In the genomic region with DNA sequence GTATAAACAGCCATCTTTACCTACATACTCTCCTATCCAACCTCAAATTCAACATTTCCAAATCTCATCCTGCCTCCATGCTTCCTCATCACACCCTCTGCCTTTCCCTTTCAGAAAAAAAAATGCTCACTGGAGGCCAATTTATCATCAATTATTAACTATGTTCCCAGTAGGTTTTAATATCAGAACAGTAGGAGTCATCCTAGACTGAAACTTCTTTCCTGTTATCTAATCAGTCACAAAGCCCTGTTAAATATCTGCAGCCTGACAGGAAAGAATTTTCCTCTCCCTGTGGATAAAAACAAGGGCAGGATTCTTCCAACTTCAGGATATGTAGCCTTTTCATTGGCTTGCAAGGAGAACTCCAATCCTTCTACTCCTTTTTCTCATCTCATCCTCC, we compare ENCODE assay signal across 1 cellular context.
TF ChIP-seq lines count a peak whose summit lies in the region.

No MANE protein-coding gene starts in this region.

TF ChIP-seq in SK-N-SH, 30 proteins besides CTCF, POLR2A, EP300 and RAD21 (continued from another document):
- TF ChIP-seq, protein P1, sequence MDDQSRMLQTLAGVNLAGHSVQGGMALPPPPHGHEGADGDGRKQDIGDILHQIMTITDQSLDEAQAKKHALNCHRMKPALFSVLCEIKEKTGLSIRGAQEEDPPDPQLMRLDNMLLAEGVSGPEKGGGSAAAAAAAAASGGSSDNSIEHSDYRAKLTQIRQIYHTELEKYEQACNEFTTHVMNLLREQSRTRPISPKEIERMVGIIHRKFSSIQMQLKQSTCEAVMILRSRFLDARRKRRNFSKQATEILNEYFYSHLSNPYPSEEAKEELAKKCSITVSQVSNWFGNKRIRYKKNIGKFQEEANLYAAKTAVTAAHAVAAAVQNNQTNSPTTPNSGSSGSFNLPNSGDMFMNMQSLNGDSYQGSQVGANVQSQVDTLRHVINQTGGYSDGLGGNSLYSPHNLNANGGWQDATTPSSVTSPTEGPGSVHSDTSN (IDR thresholded peaks at IDR 0.05) = peak; percentile 72
- TF ChIP-seq POLR2AphosphoS5 (IDR thresholded peaks at IDR 0.05; ENCODE audit: low read depth, low read length) (peak; percentile 38; the same call in 1 of the 2 replicates), YY1 (IDR thresholded peaks at IDR 0.05; ENCODE audit: low read depth) (no peak), RCOR1 (IDR thresholded peaks at IDR 0.05; ENCODE audit: low read length) (no peak), JUND (IDR thresholded peaks at IDR 0.05) (peak; percentile 38; the same call in 1 of the 2 replicates), GATA2 (CRISPR knock-in tag; IDR thresholded peaks at IDR 0.05) (no peak), SIN3A (IDR thresholded peaks at IDR 0.05; ENCODE audit: borderline replicate concordance, low read depth, low read length) (no peak), TEAD4 (IDR thresholded peaks at IDR 0.05; ENCODE audit: borderline replicate concordance, insufficient read depth) (no peak), TCF12 (IDR thresholded peaks at IDR 0.05) (peak; percentile 87), RFX5 (IDR thresholded peaks at IDR 0.05; ENCODE audit: low read length) (no peak), FOXM1 (IDR thresholded peaks at IDR 0.05; ENCODE audit: low read depth) (no peak), FOSL2 (IDR thresholded peaks at IDR 0.05; ENCODE audit: borderline replicate concordance, low read depth) (0 out of 2 replicates have a peak, but pooled peaks have one; percentile 7), MXI1 (IDR thresholded peaks at IDR 0.05; ENCODE audit: low read depth, low read length) (no peak)
- TF ChIP-seq, protein P2, sequence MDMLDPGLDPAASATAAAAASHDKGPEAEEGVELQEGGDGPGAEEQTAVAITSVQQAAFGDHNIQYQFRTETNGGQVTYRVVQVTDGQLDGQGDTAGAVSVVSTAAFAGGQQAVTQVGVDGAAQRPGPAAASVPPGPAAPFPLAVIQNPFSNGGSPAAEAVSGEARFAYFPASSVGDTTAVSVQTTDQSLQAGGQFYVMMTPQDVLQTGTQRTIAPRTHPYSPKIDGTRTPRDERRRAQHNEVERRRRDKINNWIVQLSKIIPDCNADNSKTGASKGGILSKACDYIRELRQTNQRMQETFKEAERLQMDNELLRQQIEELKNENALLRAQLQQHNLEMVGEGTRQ (IDR thresholded peaks at IDR 0.05; ENCODE audit: borderline replicate concordance, low read depth, low read length) = no peak
- TF ChIP-seq, protein P3, sequence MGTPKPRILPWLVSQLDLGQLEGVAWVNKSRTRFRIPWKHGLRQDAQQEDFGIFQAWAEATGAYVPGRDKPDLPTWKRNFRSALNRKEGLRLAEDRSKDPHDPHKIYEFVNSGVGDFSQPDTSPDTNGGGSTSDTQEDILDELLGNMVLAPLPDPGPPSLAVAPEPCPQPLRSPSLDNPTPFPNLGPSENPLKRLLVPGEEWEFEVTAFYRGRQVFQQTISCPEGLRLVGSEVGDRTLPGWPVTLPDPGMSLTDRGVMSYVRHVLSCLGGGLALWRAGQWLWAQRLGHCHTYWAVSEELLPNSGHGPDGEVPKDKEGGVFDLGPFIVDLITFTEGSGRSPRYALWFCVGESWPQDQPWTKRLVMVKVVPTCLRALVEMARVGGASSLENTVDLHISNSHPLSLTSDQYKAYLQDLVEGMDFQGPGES (IDR thresholded peaks at IDR 0.05; ENCODE audit: low read depth, low read length) = no peak
